ENCODE assay signal across 9 cellular contexts in genomic region chr11:90135016-90135415, GRCh38. TPM values are rescaled to one million over a fixed set of nuclear protein-coding genes. Genes with fewer than 3 reads are reported as not detected.
A peak's percentile ranks its signal among the peaks of the same experiment; 100 is the strongest.
DNase-seq lines count a peak whose midpoint lies in the region; ATAC-seq and TF ChIP-seq lines count a peak whose summit lies in the region.
"Had no signal": no experiment of that assay in that cellular context is flagged by ENCODE, and none has a peak within 500 bp of the region (broad histone marks: within the 10 kb centered on the region; RNA-seq: fewer than 3 reads in every experiment).

No MANE protein-coding gene starts in this region.

- no peaks in the 10 kb centered on the region for H3K27me3 ChIP-seq in right cardiac atrium (ENCODE audit: control insufficient read depth, insufficient read depth)
- H3K27me3 ChIP-seq in skeletal muscle satellite cell (ENCODE audit: control insufficient read depth, insufficient read depth, low read length), result peaks cover 14% of the 10 kb centered on the region

- intact Hi-C loops in right cardiac atrium (cut with DNase I), result no loop called here

- H3K4me3 ChIP-seq in right cardiac atrium (ENCODE audit: low read length), result peak overlapping the region; percentile 99
- peak overlapping the region; percentile 77 for H3K4me3 ChIP-seq in skeletal muscle satellite cell (ENCODE audit: low read length)

- H3K4me2 ChIP-seq in skeletal muscle satellite cell (ENCODE audit: low read length), result peak overlapping the region; percentile 98

- peak; percentile 3 for ATAC-seq in GM19043 (IDR thresholded peaks at IDR 0.05; ENCODE audit: low read depth, unreplicated experiment)
- ATAC-seq in right cardiac atrium, result peak in 1 of 2 donors; percentile 12

- TF ChIP-seq CTCF in VCaP (conservative IDR thresholded peaks at IDR 0.05), result no peak

- peak overlapping the region; percentile 48 for H3K9ac ChIP-seq in skeletal muscle satellite cell (ENCODE audit: low read depth, low read length)

- DNase-seq in right cardiac atrium (no peak), T1000 (lab: John Stamatoyannopoulos, UW) (no peak), RKO (ENCODE audit: low spot score) (no peak), DMS79 (lab: John Stamatoyannopoulos, UW) (no peak)
- no peak for DNase-seq in activated effector memory CD4-positive, alpha-beta T cell treated with Interleukin-2 at 50 U/mL for 16 hours
- DNase-seq: NCI-H446 had no signal

- H3K36me3 ChIP-seq in skeletal muscle satellite cell (ENCODE audit: insufficient read depth, low read length), result no peaks in the 10 kb centered on the region

- H3K27ac ChIP-seq in VCaP, result peak overlapping the region; percentile 89
- H3K27ac ChIP-seq in right cardiac atrium (ENCODE audit: low read length), result no peak overlapping the region

- 2% methylated on average over 5 of the region's 5 CpGs for WGBS in right cardiac atrium

- H3K4me1 ChIP-seq in right cardiac atrium (ENCODE audit: control insufficient read depth, insufficient read depth, low read length), result no peaks in the 10 kb centered on the region
- H3K4me1 ChIP-seq in skeletal muscle satellite cell (ENCODE audit: control insufficient read depth, insufficient read depth, low read length), result peaks cover 3% of the 10 kb centered on the region

- no peaks in the 10 kb centered on the region for H3K9me3 ChIP-seq in right cardiac atrium (ENCODE audit: control insufficient read depth, low read length)
- H3K9me3 ChIP-seq in skeletal muscle satellite cell (replicated peaks; ENCODE audit: low read length), result no peaks in the 10 kb centered on the region

RNA-seq across cellular contexts. Expression of gene NAALAD2, which starts 0.6 kb away (rescaled TPM):
- total RNA-seq in right cardiac atrium, result 1 to 10 TPM; 1.0 to 2.3 (median 1.7) TPM
- 2.0 TPM for polyA plus RNA-seq in right cardiac atrium
- 0.22 and 0.25 TPM in 2 replicates for total RNA-seq in skeletal muscle satellite cell (2012; rRNA removed)

RNA-seq across cellular contexts. Expression of gene UBTFL1, which starts 49.3 kb away (rescaled TPM):
- total RNA-seq in right cardiac atrium, result not detected
- not detected for polyA plus RNA-seq in right cardiac atrium
- not detected in 2 replicates for total RNA-seq in skeletal muscle satellite cell (2012; rRNA removed)
